In genomic region chr21:45331521-45332257, GRCh38 we compare ENCODE assay signal across 16 cellular contexts. TPM values are rescaled to one million over a fixed set of nuclear protein-coding genes. Genes with fewer than 3 reads are reported as not detected.
DNase-seq lines count a peak whose midpoint lies in the region; ATAC-seq and TF ChIP-seq lines count a peak whose summit lies in the region.
"Had no signal": no experiment of that assay in that cellular context is flagged by ENCODE, and none has a peak within 500 bp of the region (broad histone marks: within the 10 kb centered on the region; RNA-seq: fewer than 3 reads in every experiment).

No MANE protein-coding gene starts in this region.

- H3K27ac Mint-ChIP-seq in Caco-2 (ENCODE audit: unreplicated experiment) = peak overlapping the region; percentile 92
- H3K27ac Mint-ChIP-seq: activated CD4-positive, alpha-beta T cell treated with anti-CD3 and anti-CD28 coated beads, Interleukin-2, amount 10 ng/mL, durations not matched to agents 24 days and 14 days; activated naive CD4-positive, alpha-beta T cell treated with anti-CD3 and anti-CD28 coated beads, Interleukin-2, amount 50 U/mL, for 24 hours had no signal

- H3K36me3 Mint-ChIP-seq in Caco-2 (ENCODE audit: insufficient read depth, unreplicated experiment) = peaks cover 21% of the 10 kb centered on the region
- H3K36me3 Mint-ChIP-seq: activated naive CD4-positive, alpha-beta T cell treated with anti-CD3 and anti-CD28 coated beads, Interleukin-2, amount 50 U/mL, for 24 hours had no signal

- POLR2A ChIA-PET in Caco-2 (lab: Charles Lee) (no interaction called here), IMR-90 (lab: Charles Lee; ENCODE audit: unreplicated experiment) (no interaction called here)

- peak in 1 of 2 experiments; percentile 33 for DNase-seq in Caco-2
- DNase-seq in IMR-90 = no peak
- peak; percentile 23 for DNase-seq in iPS-NIHi11 (ENCODE audit: low spot score)
- DNase-seq in ovary = peak in 4 of 5 donors; percentile 7 to 39 (median 30)
- no peak for DNase-seq in stimulated activated CD4-positive, alpha-beta T cell treated with anti-CD3 and anti-CD28 coated beads, Interleukin-2, amount 100 ng/mL, for 48 hours
- no peak for DNase-seq in ACHN
- DNase-seq in NCI-H1694 treated with DMSO at 0.1 percent for 48 hours (lab: John Stamatoyannopoulos, UW) = no peak
- DNase-seq: activated CD4-positive, alpha-beta T cell treated with anti-CD3 and anti-CD28 coated beads, Interleukin-2, amount 10 ng/mL, durations not matched to agents 24 days and 14 days; Calu3; dermis blood vessel endothelial cell; erythroblast; KBM-7; NCI-H2081; NCI-H526; stimulated activated CD4-positive, alpha-beta T cell treated with anti-CD3 and anti-CD28 coated beads, Interleukin-4, amount 100 ng/mL, for 1 hour had no signal

- peaks cover 2% of the 10 kb centered on the region; the same call in 1 of the 2 replicates for H3K36me3 ChIP-seq in Caco-2 (ENCODE audit: control insufficient read depth, insufficient read depth, low read length)
- no peaks in the 10 kb centered on the region for H3K36me3 ChIP-seq in IMR-90 (ENCODE audit: control insufficient read depth, insufficient read depth, low read length)
- H3K36me3 ChIP-seq in ovary = no peaks in the 10 kb centered on the region

- H3K4me1 ChIP-seq in Caco-2 (peaks cover 68% of the 10 kb centered on the region), IMR-90 (ENCODE audit: control insufficient read depth, insufficient read depth, low read length) (peaks cover 35% of the 10 kb centered on the region), ovary (ENCODE audit: insufficient read depth) (peaks cover 7% of the 10 kb centered on the region)

- H3K9me1 ChIP-seq in IMR-90 (ENCODE audit: insufficient read depth, low read length) = peaks cover 12% of the 10 kb centered on the region; the same call in 1 of the 2 replicates

- no peak for TF ChIP-seq CTCF in Caco-2 (IDR thresholded peaks at IDR 0.05; ENCODE audit: insufficient read depth in 1 of 2, low read depth in 1 of 2, low read length in 1 of 2, severe bottlenecking in 1 of 2, unreplicated experiment in 1 of 2)
- TF ChIP-seq CTCF in IMR-90 (conservative IDR thresholded peaks at IDR 0.05; ENCODE audit: low read depth, low read length) = no peak
- TF ChIP-seq CTCF in ovary (IDR thresholded peaks at IDR 0.05) = no peak

- H3K9me3 ChIP-seq in Caco-2 (no peaks in the 10 kb centered on the region), IMR-90 (ENCODE audit: control insufficient read depth, insufficient read depth, low read length) (no peaks in the 10 kb centered on the region), ovary (no peaks in the 10 kb centered on the region)

- H2BK5ac ChIP-seq in IMR-90 (ENCODE audit: low read depth, low read length, poor library complexity, severe bottlenecking) = peak overlapping the region; percentile 6

- no peaks in the 10 kb centered on the region for H3K27me3 Mint-ChIP-seq in Caco-2 (ENCODE audit: insufficient read depth, unreplicated experiment)
- H3K27me3 Mint-ChIP-seq: activated CD4-positive, alpha-beta T cell treated with anti-CD3 and anti-CD28 coated beads, Interleukin-2, amount 10 ng/mL, durations not matched to agents 24 days and 14 days; activated naive CD4-positive, alpha-beta T cell treated with anti-CD3 and anti-CD28 coated beads, Interleukin-2, amount 50 U/mL, for 24 hours had no signal

- peak overlapping the region; percentile 45; the same call in 1 of the 2 replicates for H3K18ac ChIP-seq in IMR-90 (ENCODE audit: low read depth, low read length)

- H2AK5ac ChIP-seq in IMR-90 (ENCODE audit: low read depth, low read length) = peak overlapping the region; percentile 100

- H4K8ac ChIP-seq in IMR-90 (ENCODE audit: low read depth in 2 of 2, low read length in 2 of 2) = peak overlapping the region; percentile 41 to 92; a peak in 3 of 4 replicates

- BruUV-seq in Caco-2 (replicated peaks; lab: Mats Ljungman, UMichigan) (no TSS peak), IMR-90 (replicated peaks; lab: Mats Ljungman, UMichigan) (no TSS peak)

- H3K9me3 Mint-ChIP-seq in Caco-2 (ENCODE audit: unreplicated experiment) = no peaks in the 10 kb centered on the region
- H3K9me3 Mint-ChIP-seq: activated CD4-positive, alpha-beta T cell treated with anti-CD3 and anti-CD28 coated beads, Interleukin-2, amount 10 ng/mL, durations not matched to agents 24 days and 14 days; activated naive CD4-positive, alpha-beta T cell treated with anti-CD3 and anti-CD28 coated beads, Interleukin-2, amount 50 U/mL, for 24 hours had no signal

- CTCF ChIA-PET in Caco-2 (lab: Charles Lee) (no interaction called here), IMR-90 (lab: Yijun Ruan, JAX) (no interaction called here)

- H4K91ac ChIP-seq in IMR-90 (ENCODE audit: insufficient read depth, low read depth, low read length) = peak overlapping the region; percentile 99

- peak overlapping the region; percentile 55; the same call in 1 of the 2 replicates for H3K14ac ChIP-seq in IMR-90 (replicated peaks; ENCODE audit: low read depth, low read length)

- no peak for ATAC-seq in IMR-90 (ENCODE audit: low read depth)

- peak overlapping the region; percentile 32 for H3K4me3 Mint-ChIP-seq in Caco-2 (ENCODE audit: unreplicated experiment)
- H3K4me3 Mint-ChIP-seq: activated CD4-positive, alpha-beta T cell treated with anti-CD3 and anti-CD28 coated beads, Interleukin-2, amount 10 ng/mL, durations not matched to agents 24 days and 14 days; activated naive CD4-positive, alpha-beta T cell treated with anti-CD3 and anti-CD28 coated beads, Interleukin-2, amount 50 U/mL, for 24 hours had no signal

- H2BK20ac ChIP-seq in IMR-90 (ENCODE audit: low read depth, low read length) = peak overlapping the region; percentile 99

- 0 out of 2 replicates have a peak overlapping the region, but pooled peaks have one; percentile 33 for H3K56ac ChIP-seq in IMR-90 (ENCODE audit: extremely low read depth, insufficient read depth, low read length)

- H3K79me1 ChIP-seq in IMR-90 (ENCODE audit: low read depth in 1 of 2, low read length in 2 of 2) = peaks cover 0 to 7% of the 10 kb centered on the region in 2 experiments; a peak in 1 of 4 replicates

- peaks cover 41% of the 10 kb centered on the region for H3K4me1 Mint-ChIP-seq in Caco-2 (ENCODE audit: low read depth, unreplicated experiment)

- H3K27me3 ChIP-seq in Caco-2 (replicated peaks; ENCODE audit: control insufficient read depth, insufficient read depth, low read length) = no peaks in the 10 kb centered on the region
- H3K27me3 ChIP-seq in IMR-90 (ENCODE audit: control insufficient read depth, insufficient read depth, low read length) = no peaks in the 10 kb centered on the region
- H3K27me3 ChIP-seq in ovary = no peaks in the 10 kb centered on the region

- no peak overlapping the region for H3K9ac ChIP-seq in IMR-90 (ENCODE audit: low read depth, low read length)

- peak overlapping the region; percentile 52; the same call in 1 of the 2 replicates for H4K5ac ChIP-seq in IMR-90 (ENCODE audit: low read depth, low read length)

- peak overlapping the region; percentile 96 for H3K4ac ChIP-seq in IMR-90 (ENCODE audit: low read depth, low read length)

- in situ Hi-C loops in IMR-90 (cut with MboI; ENCODE audit: low sequenced_read_pairs) (no loop called here), ACHN (cut with HindIII; ENCODE audit: low pct_ligation_motif_present, low pct_unique_long_range_greater_than_20kb, low sequenced_read_pairs) (no loop called here)

- H2AFZ ChIP-seq in IMR-90 (replicated peaks; ENCODE audit: low read length, poor library complexity) = peak overlapping the region; percentile 74

- peak overlapping the region; percentile 60 for H2AK9ac ChIP-seq in IMR-90 (replicated peaks; ENCODE audit: low read depth, low read length, poor library complexity)

- H3K4me3 ChIP-seq in Caco-2 (ENCODE audit: low read depth, low read length) (no peak overlapping the region), IMR-90 (ENCODE audit: insufficient read depth, low read depth, low read length) (no peak overlapping the region), ovary (no peak overlapping the region)

- no peak overlapping the region for H3K27ac ChIP-seq in IMR-90 (ENCODE audit: insufficient read depth, low read length)
- no peak overlapping the region for H3K27ac ChIP-seq in ovary

- intact Hi-C loops in Caco-2 (cut with micrococcal nuclease; ENCODE audit: unreplicated experiment) (loop anchor here (2.0 to 5.0 kb wide), 2 partner anchors 39 to 75 kb away; no protein-coding TSS in a partner anchor), IMR-90 (cut with micrococcal nuclease) (loop anchor here (2.0 kb wide), 1 partner anchor 33 kb away; no protein-coding TSS in a partner anchor), ovary (cut with DNase I) (no loop called here)

- TF ChIP-seq RAD21 in IMR-90 (IDR thresholded peaks at IDR 0.05; ENCODE audit: low read length) = no peak

- dilution Hi-C loops in IMR-90 (cut with HindIII; ENCODE audit: low sequenced_read_pairs, unreplicated experiment) = no loop called here

- peak overlapping the region; percentile 100; the same call in 2 of the 3 replicates for H2BK15ac ChIP-seq in IMR-90 (ENCODE audit: low read depth, low read length)

- H4K20me1 ChIP-seq in IMR-90 (ENCODE audit: insufficient read depth, low read length) = no peaks in the 10 kb centered on the region

- peak overlapping the region; percentile 24; the same call in 1 of the 2 replicates for H3K23ac ChIP-seq in IMR-90 (ENCODE audit: low read depth, low read length)

- no peak for TF ChIP-seq EP300 in ovary (IDR thresholded peaks at IDR 0.05)

- H2BK120ac ChIP-seq in IMR-90 (ENCODE audit: low read depth, low read length) = peak overlapping the region; percentile 99

- 61% methylated on average over 12 of the region's 22 CpGs; no CpG with 5 or more reads in 1 of the 2 experiments for WGBS in IMR-90 (ENCODE audit: extremely low coverage in 2 of 2, insufficient read length in 1 of 2), 2 experiments
- 57 to 72% (median 71%) methylated on average over 22 of the region's 22 CpGs for WGBS in ovary, 3 donors

- H3K4me2 ChIP-seq in IMR-90 (ENCODE audit: low read depth, low read length) = no peak overlapping the region

- TF ChIP-seq POLR2A in IMR-90 (IDR thresholded peaks at IDR 0.05; ENCODE audit: low read depth, low read length) (no peak), ovary (IDR thresholded peaks at IDR 0.05) (no peak)

TF ChIP-seq in IMR-90, 13 proteins besides CTCF, POLR2A, EP300 and RAD21 (continues in another document):
- TF ChIP-seq RFX5 (IDR thresholded peaks at IDR 0.05; ENCODE audit: low read depth, low read length) (no peak), BHLHE40 (IDR thresholded peaks at IDR 0.05; ENCODE audit: low read depth, low read length) (no peak), FOS (IDR thresholded peaks at IDR 0.05; ENCODE audit: low read depth, low read length) (no peak), NFE2L2 (IDR thresholded peaks at IDR 0.05; ENCODE audit: low read depth, low read length) (no peak), MAFK (IDR thresholded peaks at IDR 0.05; ENCODE audit: low read depth, low read length) (no peak), SMC3 (IDR thresholded peaks at IDR 0.05; ENCODE audit: low read depth, low read length) (no peak)

RNA-seq across cellular contexts. Expression of gene POFUT2, which starts 44.0 kb away (rescaled TPM):
- total RNA-seq in Caco-2 (2022) = 32.0 and 36.5 TPM in 2 replicates
- total RNA-seq in IMR-90 (2012; rRNA removed) = 18.8 and 23.9 TPM in 2 replicates
- polyA plus RNA-seq in IMR-90 (2012; rRNA removed) = 58.5 and 59.3 TPM in 2 replicates
- 46.5 and 53.6 TPM in 2 replicates for polyA plus RNA-seq in IMR-90 (2012; cell fraction: cytosol; rRNA removed)
- 236 and 251 TPM in 2 replicates for polyA plus RNA-seq in IMR-90 (2012; cell fraction: nucleus; rRNA removed; ENCODE audit: low replicate concordance)
- 10 to 100 TPM; 26.2 to 48.2 (median 40.1) TPM for total RNA-seq in ovary
- polyA plus RNA-seq in ovary = 10 to 100 TPM; 25.7 to 52.9 TPM

Comparison
In these comparisons a context has a peak if more than half of its experiments do, and no peak if none do; other contexts are left out.
1. DNase-seq: peak in iPS-NIHi11 (single experiment) and ovary (4 of 5); none in IMR-90 (single experiment), stimulated activated CD4-positive, alpha-beta T cell treated with anti-CD3 and anti-CD28 coated beads, Interleukin-2, amount 100 ng/mL, for 48 hours (0 of 2), ACHN (single experiment) and NCI-H1694 treated with DMSO at 0.1 percent for 48 hours (single experiment).
2. intact Hi-C loops: an anchor here in Caco-2 (2.0 to 5.0 kb wide) and IMR-90 (2.0 kb wide); none called in ovary.